In genomic region chr7:21367537-21367936, GRCh38 we compare ENCODE assay signal across 22 cellular contexts.
"Had no signal": no experiment of that assay in that cellular context is flagged by ENCODE, and none has a peak within 500 bp of the region (broad histone marks: within the 10 kb centered on the region; RNA-seq: fewer than 3 reads in every experiment).

No MANE protein-coding gene starts in this region.

- H3K4me3 ChIP-seq: PC-9 had no signal

- DNase-seq: activated CD4-positive, alpha-beta memory T cell treated with anti-CD3 and anti-CD28 coated beads for 36 hours; activated CD4-positive, alpha-beta T cell treated with anti-CD3 and anti-CD28 coated beads, Interleukin-2, amount 50 U/mL, for 1 hour; activated CD8-positive, alpha-beta memory T cell treated with anti-CD3 and anti-CD28 coated beads, Interleukin-2, amount 10 ng/mL, durations not matched to agents 7 days and 5 days; activated CD8-positive, alpha-beta memory T cell treated with anti-CD3 and anti-CD28 coated beads, Interleukin-2, amount 50 U/mL, for 48 hours; activated effector memory CD4-positive, alpha-beta T cell treated with Interleukin-2 at 50 U/mL for 16 hours; activated naive CD4-positive, alpha-beta T cell treated with anti-CD3 and anti-CD28 coated beads, Interleukin-2, amount 10 ng/mL, durations not matched to agents 7 days and 5 days; activated naive CD8-positive, alpha-beta T cell treated with anti-CD3 and anti-CD28 coated beads, Interleukin-2, amount 50 U/mL, for 24 hours; activated T-cell treated with anti-CD3 and anti-CD28 coated beads, Interleukin-2, amount 50 U/mL, for 48 hours; anterior cingulate cortex; caudate nucleus; cerebellar nuclear complex; Karpas-422; NCI-H1417 treated with DMSO at 0.1 percent for 48 hours; NCI-H187 treated with DMSO at 0.1 percent for 48 hours; NCI-H446 treated with DMSO at 0.1 percent for 48 hours; NK-92 treated with Interleukin-12 subunit alpha and Interleukin-12 subunit beta, amount 100 ng/mL, for 24 hours; Right ventricle myocardium superior; T1000 had no signal

- H3K4me3 Mint-ChIP-seq: activated CD4-positive, alpha-beta memory T cell treated with anti-CD3 and anti-CD28 coated beads for 36 hours; activated CD8-positive, alpha-beta memory T cell treated with anti-CD3 and anti-CD28 coated beads, Interleukin-2, amount 10 ng/mL, durations not matched to agents 7 days and 5 days; activated naive CD4-positive, alpha-beta T cell treated with anti-CD3 and anti-CD28 coated beads, Interleukin-2, amount 10 ng/mL, durations not matched to agents 7 days and 5 days; activated naive CD8-positive, alpha-beta T cell; activated naive CD8-positive, alpha-beta T cell treated with anti-CD3 and anti-CD28 coated beads, Interleukin-2, amount 50 U/mL, for 24 hours had no signal

- H3K27ac Mint-ChIP-seq: activated CD4-positive, alpha-beta memory T cell treated with anti-CD3 and anti-CD28 coated beads for 36 hours; activated naive CD4-positive, alpha-beta T cell treated with anti-CD3 and anti-CD28 coated beads, Interleukin-2, amount 10 ng/mL, durations not matched to agents 7 days and 5 days; activated naive CD8-positive, alpha-beta T cell; activated naive CD8-positive, alpha-beta T cell treated with anti-CD3 and anti-CD28 coated beads, Interleukin-2, amount 50 U/mL, for 24 hours had no signal

- H3K9me3 Mint-ChIP-seq: activated CD4-positive, alpha-beta memory T cell treated with anti-CD3 and anti-CD28 coated beads for 36 hours had no signal

- H3K36me3 Mint-ChIP-seq: activated CD4-positive, alpha-beta memory T cell treated with anti-CD3 and anti-CD28 coated beads for 36 hours; brain had no signal

- H3K27ac ChIP-seq: RWPE1 had no signal

- H3K27me3 Mint-ChIP-seq: activated CD8-positive, alpha-beta memory T cell treated with anti-CD3 and anti-CD28 coated beads, Interleukin-2, amount 10 ng/mL, durations not matched to agents 7 days and 5 days; activated naive CD4-positive, alpha-beta T cell treated with anti-CD3 and anti-CD28 coated beads, Interleukin-2, amount 10 ng/mL, durations not matched to agents 7 days and 5 days; activated naive CD8-positive, alpha-beta T cell; activated naive CD8-positive, alpha-beta T cell treated with anti-CD3 and anti-CD28 coated beads, Interleukin-2, amount 50 U/mL, for 24 hours had no signal

- ATAC-seq: activated CD8-positive, alpha-beta memory T cell treated with anti-CD3 and anti-CD28 coated beads, Interleukin-2, amount 10 ng/mL, durations not matched to agents 7 days and 5 days; activated naive CD8-positive, alpha-beta T cell treated with anti-CD3 and anti-CD28 coated beads, Interleukin-2, amount 50 U/mL, for 24 hours had no signal
